ENCODE assay signal across 8 cellular contexts in genomic region chr1:181083842-181084605, GRCh38. TPM values are rescaled to one million over a fixed set of nuclear protein-coding genes. Genes with fewer than 3 reads are reported as not detected.
DNase-seq lines count a peak whose midpoint lies in the region; ATAC-seq and FAIRE-seq lines count a peak whose summit lies in the region.

No MANE protein-coding gene starts in this region.

- peaks cover 7 to 18% of the 10 kb centered on the region in 2 donors for H3K27me3 Mint-ChIP-seq in CD8-positive, alpha-beta memory T cell
- H3K27me3 Mint-ChIP-seq in activated naive CD4-positive, alpha-beta T cell treated with anti-CD3 and anti-CD28 coated beads, Interleukin-2, amount 50 U/mL, for 24 hours: no peaks in the 10 kb centered on the region

- FAIRE-seq in RCC 7860 (lab: Jason Lieb, UNC): no peak

- no peaks in the 10 kb centered on the region for H3K27me3 ChIP-seq in CD8-positive, alpha-beta memory T cell (ENCODE audit: insufficient read depth, low read length, poor library complexity, severe bottlenecking)

- POLR2A ChIA-PET in CD8-positive, alpha-beta memory T cell (lab: Charles Lee): interaction anchor here (0.6 to 0.8 kb wide), 2 partner anchors 9 to 57 kb away, joined by 5 to 6 read pairs; no protein-coding TSS in a partner anchor

- H3K27ac ChIP-seq in CD8-positive, alpha-beta memory T cell (ENCODE audit: low read depth, low read length): no peak overlapping the region

- H3K27ac Mint-ChIP-seq in CD8-positive, alpha-beta memory T cell: peak overlapping the region in 3 of 8 donors; percentile 3 to 71 (median 36)
- no peak overlapping the region for H3K27ac Mint-ChIP-seq in activated naive CD4-positive, alpha-beta T cell treated with anti-CD3 and anti-CD28 coated beads, Interleukin-2, amount 50 U/mL, for 24 hours

- H3K9me3 ChIP-seq in CD8-positive, alpha-beta memory T cell (ENCODE audit: low read length): no peaks in the 10 kb centered on the region

- no peak overlapping the region for H3K4me3 ChIP-seq in CD8-positive, alpha-beta memory T cell (ENCODE audit: low read length)

- peaks cover 12% of the 10 kb centered on the region for H3K4me1 ChIP-seq in CD8-positive, alpha-beta memory T cell (ENCODE audit: insufficient read depth, low read length)

- DNase-seq in CD8-positive, alpha-beta memory T cell: peak; percentile 26 to 74 (median 55)
- DNase-seq in HT1080 (ENCODE audit: low read depth): peak; percentile 55
- DNase-seq in RCC 7860 (ENCODE audit: low spot score): peak; percentile 32
- peak; percentile 69 for DNase-seq in iPS-NIHi7 (ENCODE audit: extremely low spot score)
- DNase-seq in stimulated activated naive CD4-positive, alpha-beta T cell (lab: John Stamatoyannopoulos, UW): peak; percentile 10 to 70 (median 46)
- DNase-seq in HK-2 (ENCODE audit: unreplicated experiment): no peak

- no peak overlapping the region for H3K4me3 Mint-ChIP-seq in CD8-positive, alpha-beta memory T cell
- H3K4me3 Mint-ChIP-seq in activated naive CD4-positive, alpha-beta T cell treated with anti-CD3 and anti-CD28 coated beads, Interleukin-2, amount 50 U/mL, for 24 hours: peak overlapping the region; percentile 39

- peak; percentile 39 for ATAC-seq in GM18907 (IDR thresholded peaks at IDR 0.05; ENCODE audit: unreplicated experiment)

- H3K9me3 Mint-ChIP-seq in CD8-positive, alpha-beta memory T cell: peaks cover 0 to 3% (median 0%) of the 10 kb centered on the region in 5 donors
- H3K9me3 Mint-ChIP-seq in activated naive CD4-positive, alpha-beta T cell treated with anti-CD3 and anti-CD28 coated beads, Interleukin-2, amount 50 U/mL, for 24 hours: no peaks in the 10 kb centered on the region

- H3K4me1 Mint-ChIP-seq in CD8-positive, alpha-beta memory T cell: peaks cover 8 to 16% (median 14%) of the 10 kb centered on the region in 3 donors
- H3K4me1 Mint-ChIP-seq in activated naive CD4-positive, alpha-beta T cell treated with anti-CD3 and anti-CD28 coated beads, Interleukin-2, amount 50 U/mL, for 24 hours: peaks cover 20% of the 10 kb centered on the region

- peaks cover 0 to 4% (median 0%) of the 10 kb centered on the region in 3 donors for H3K36me3 Mint-ChIP-seq in CD8-positive, alpha-beta memory T cell
- H3K36me3 Mint-ChIP-seq in activated naive CD4-positive, alpha-beta T cell treated with anti-CD3 and anti-CD28 coated beads, Interleukin-2, amount 50 U/mL, for 24 hours: peaks cover 2% of the 10 kb centered on the region

- no peaks in the 10 kb centered on the region for H3K36me3 ChIP-seq in CD8-positive, alpha-beta memory T cell (ENCODE audit: insufficient read depth, low read length)

- CTCF ChIA-PET in CD8-positive, alpha-beta memory T cell (lab: Charles Lee): interaction anchor here (0.7 to 5.7 kb wide), 21 partner anchors 9 to 97 kb away, joined by 3 to 98 read pairs (median 4); partner anchors contain the start of gene MR1

RNA-seq across cellular contexts. Expression of gene IER5, which starts 4.5 kb away (rescaled TPM):
- total RNA-seq in CD8-positive, alpha-beta memory T cell: 10 to 100 TPM; 52.3 to 57.2 TPM
- 29.0 TPM for polyA plus RNA-seq in CD8-positive, alpha-beta memory T cell
- total RNA-seq in HT1080 (2014; rRNA removed; shearing (Covaris generic)): 27.6 and 29.8 TPM in 2 replicates
- 23.7 and 26.6 TPM in 2 replicates for polyA plus RNA-seq in HT1080 (2015; cell fraction: cytosol; rRNA removed)
- 48.2 and 52.7 TPM in 2 replicates for polyA plus RNA-seq in HT1080 (2015; cell fraction: nucleus; rRNA removed)

RNA-seq across cellular contexts. Expression of gene MR1, which starts 50.2 kb away (rescaled TPM):
- 10 to 100 TPM; 13.8 to 16.4 TPM for total RNA-seq in CD8-positive, alpha-beta memory T cell
- polyA plus RNA-seq in CD8-positive, alpha-beta memory T cell: 37.7 TPM
- 1.4 and 3.1 TPM in 2 replicates for total RNA-seq in HT1080 (2014; rRNA removed; shearing (Covaris generic))
- polyA plus RNA-seq in HT1080 (2015; cell fraction: cytosol; rRNA removed): 3.3 and 5.1 TPM in 2 replicates
- 7.3 and 8.3 TPM in 2 replicates for polyA plus RNA-seq in HT1080 (2015; cell fraction: nucleus; rRNA removed)
